ENCODE assay signal across 6 cellular contexts in genomic region chr17:62521295-62521694, GRCh38. TPM values are rescaled to one million over a fixed set of nuclear protein-coding genes. Genes with fewer than 3 reads are reported as not detected.
DNase-seq lines count a peak whose midpoint lies in the region; ATAC-seq, FAIRE-seq and TF ChIP-seq lines count a peak whose summit lies in the region.
"Not testable (repeated sequence)": the region's sequence is repeated elsewhere in the genome, so short reads cannot be mapped to it uniquely, and the experiment has no call there.

No MANE protein-coding gene starts in this region.

- not testable (repeated sequence) for DNase-seq in HCT116 (ENCODE audit: low read depth, low spot score); HEK293T (ENCODE audit: extremely low spot score); Panc1 (ENCODE audit: low read depth, low spot score); endodermal cell
- peak; percentile 14 for DNase-seq in HuH-7 (ENCODE audit: low spot score)
- peak; percentile 10 for DNase-seq in HepG2 (ENCODE audit: low spot score)

- not testable (repeated sequence) for H3K4me1 Mint-ChIP-seq in endodermal cell

- H3K4me1 ChIP-seq in HCT116 (ENCODE audit: control insufficient read depth in 1 of 2, insufficient read depth in 2 of 2, low read length in 2 of 2): peaks cover 8 to 16% of the 10 kb centered on the region in 2 experiments
- not testable (repeated sequence) for H3K4me1 ChIP-seq in Panc1 (ENCODE audit: control insufficient read depth, insufficient read depth, low read length); endodermal cell (ENCODE audit: control insufficient read depth, insufficient read depth, low read length); HepG2 (ENCODE audit: insufficient read depth, low read length)

- not testable (repeated sequence) for H3K9ac ChIP-seq in HCT116 (ENCODE audit: low read length); endodermal cell (ENCODE audit: extremely low read depth, low read length, poor library complexity, severe bottlenecking); HepG2 (ENCODE audit: insufficient read depth, low read depth, low read length)

- 97 to 100% methylated on average over 2 to 5 of the region's 5 CpGs for WGBS in endodermal cell (ENCODE audit: insufficient coverage in 1 of 2, insufficient read length in 1 of 2), 2 experiments
- 81% methylated on average over 5 of the region's 5 CpGs for WGBS in HepG2 (ENCODE audit: low lambda C conversion rate)

- H3K4me3 Mint-ChIP-seq in endodermal cell: not testable (repeated sequence)

- not testable (repeated sequence) for H3K27ac ChIP-seq in HCT116 (ENCODE audit: low read depth, low read length); Panc1 (ENCODE audit: low read length); endodermal cell (ENCODE audit: low read depth, low read length); HepG2 (ENCODE audit: extremely low read length, insufficient read depth, low read length)

- in situ Hi-C loops in Panc1 (cut with HindIII; ENCODE audit: low pct_unique_long_range_greater_than_20kb, low sequenced_read_pairs); HepG2 (cut with HindIII; ENCODE audit: extremely low pct_ligation_motif_present, low pct_unique_long_range_greater_than_20kb): not testable (repeated sequence)

- TF ChIP-seq EP300 in HepG2 (IDR thresholded peaks at IDR 0.05; ENCODE audit: low read depth in 2 of 2, low read length in 2 of 2); HepG2 (CRISPR knock-in tag; IDR thresholded peaks at IDR 0.05; ENCODE audit: borderline replicate concordance): not testable (repeated sequence)

- not testable (repeated sequence) for H4K20me1 ChIP-seq in HCT116 (ENCODE audit: insufficient read depth); HepG2 (ENCODE audit: insufficient read depth, low read length)

- H3K79me2 ChIP-seq in HCT116 (ENCODE audit: insufficient read depth, low read length) (peaks cover 29% of the 10 kb centered on the region), HepG2 (ENCODE audit: insufficient read depth, low read length) (peaks cover 29% of the 10 kb centered on the region)

- intact Hi-C loops in HCT116 (cut with micrococcal nuclease); Panc1 (cut with micrococcal nuclease; ENCODE audit: unreplicated experiment); HepG2 (cut with micrococcal nuclease; ENCODE audit: unreplicated experiment): not testable (repeated sequence)

- H3K9me2 ChIP-seq in HCT116 (ENCODE audit: insufficient read depth): not testable (repeated sequence)

- TF ChIP-seq POLR2A in HCT116 (IDR thresholded peaks at IDR 0.05; ENCODE audit: borderline replicate concordance, extremely low read depth, insufficient read depth, insufficient read length); HepG2 (IDR thresholded peaks at IDR 0.05; ENCODE audit: insufficient read depth in 1 of 2, low read depth in 2 of 2, low read length in 2 of 2): not testable (repeated sequence)

- not testable (repeated sequence) for H3K4me2 ChIP-seq in HCT116 (ENCODE audit: low read length); HepG2 (ENCODE audit: low read depth, low read length)

- RAD21 ChIA-PET in HCT116 (lab: Charles Lee; ENCODE audit: low non-redundant PET in 1 of 2, low total read pairs in 2 of 2, uncharacterized antibody in 2 of 2, unreplicated experiment in 2 of 2): not testable (repeated sequence)

- not testable (repeated sequence) for H3K27me3 Mint-ChIP-seq in endodermal cell (ENCODE audit: insufficient read depth)

- not testable (repeated sequence) for TF ChIP-seq CTCF in HCT116 (IDR thresholded peaks at IDR 0.05 in 2 of 3, conservative IDR thresholded peaks at IDR 0.05 in 1 of 3; ENCODE audit: borderline replicate concordance in 1 of 3, insufficient read depth in 1 of 3, low read depth in 2 of 3, low read length in 2 of 3); Panc1 (IDR thresholded peaks at IDR 0.05); endodermal cell (conservative IDR thresholded peaks at IDR 0.05); HepG2 (CRISPR knock-in tag; IDR thresholded peaks at IDR 0.05)

- H2AFZ ChIP-seq in HCT116 (ENCODE audit: low read depth, low read length, poor library complexity, severe bottlenecking); HepG2 (ENCODE audit: low read length): not testable (repeated sequence)

- FAIRE-seq in HepG2 (lab: Jason Lieb, UNC): not testable (repeated sequence)

- H3K4me3 ChIP-seq in HCT116 (replicated peaks in 1 of 2; ENCODE audit: low read depth in 1 of 2, low read length in 2 of 2); Panc1 (ENCODE audit: low read depth in 2 of 2, low read length in 2 of 2); endodermal cell (ENCODE audit: low read length); HepG2 (replicated peaks in 1 of 3; ENCODE audit: insufficient read depth in 1 of 3, low read depth in 2 of 3, low read length in 3 of 3): not testable (repeated sequence)

- POLR2A ChIA-PET in HCT116 (lab: Charles Lee); HEK293T (lab: Yijun Ruan, JAX); Panc1 (lab: Charles Lee); HepG2 (lab: Yijun Ruan, JAX): not testable (repeated sequence)

- H3K27me3 ChIP-seq in HCT116 (ENCODE audit: insufficient read depth, low read length); Panc1 (ENCODE audit: control insufficient read depth, insufficient read depth, low read length); endodermal cell (ENCODE audit: control insufficient read depth, insufficient read depth, low read length, poor library complexity, severe bottlenecking); HepG2 (ENCODE audit: control insufficient read depth in 1 of 2, insufficient read depth in 2 of 2, low read length in 2 of 2): not testable (repeated sequence)

- H3K27ac Mint-ChIP-seq in endodermal cell: peak overlapping the region; percentile 58

- not testable (repeated sequence) for H3K9me3 Mint-ChIP-seq in endodermal cell

- peaks cover 34% of the 10 kb centered on the region for H3K36me3 Mint-ChIP-seq in endodermal cell (ENCODE audit: low read depth)

- ATAC-seq in HCT116 (peak; percentile 86), Panc1 (peak; percentile 45; the same call in 1 of the 2 replicates), HepG2 (peak; percentile 83)

- CTCF ChIA-PET in HCT116 (lab: Charles Lee): interaction anchor here (1.2 kb wide), 1 partner anchor 32 kb away, joined by 3 read pairs; no protein-coding TSS in a partner anchor
- CTCF ChIA-PET in HEK293T (lab: Yijun Ruan, JAX); HepG2 (lab: Yijun Ruan, JAX; ENCODE audit: low intra/inter-chr PET ratio, low total read pairs): not testable (repeated sequence)
- CTCF ChIA-PET in Panc1 (lab: Charles Lee): interaction anchor here (0.7 kb wide), 1 partner anchor 28 kb away, joined by 4 read pairs; no protein-coding TSS in a partner anchor

- not testable (repeated sequence) for H3K9me3 ChIP-seq in HCT116 (ENCODE audit: control insufficient read depth in 1 of 2, insufficient read depth in 1 of 2, low read depth in 1 of 2, low read length in 2 of 2); Panc1 (ENCODE audit: control insufficient read depth, insufficient read depth, low read depth, low read length); endodermal cell (ENCODE audit: control insufficient read depth, low read length); HepG2 (ENCODE audit: low read length)

- not testable (repeated sequence) for BruUV-seq in HCT116 (replicated peaks; lab: Mats Ljungman, UMichigan); Panc1 (replicated peaks; lab: Mats Ljungman, UMichigan); HepG2 (replicated peaks; lab: Mats Ljungman, UMichigan)

- not testable (repeated sequence) for TF ChIP-seq RAD21 in HCT116 (IDR thresholded peaks at IDR 0.05; ENCODE audit: low read depth); HepG2 (CRISPR knock-in tag; IDR thresholded peaks at IDR 0.05)

- not testable (repeated sequence) for H3K36me3 ChIP-seq in HCT116 (ENCODE audit: control insufficient read depth in 1 of 2, insufficient read depth in 2 of 2, low read length in 2 of 2); Panc1 (ENCODE audit: control insufficient read depth, insufficient read depth, low read length)
- H3K36me3 ChIP-seq in endodermal cell (ENCODE audit: control insufficient read depth, insufficient read depth, low read length) (peaks cover 31% of the 10 kb centered on the region), HepG2 (replicated peaks in 1 of 2; ENCODE audit: control insufficient read depth in 1 of 2, insufficient read depth in 2 of 2, low read length in 2 of 2) (peaks cover 9 to 28% of the 10 kb centered on the region in 2 experiments; a peak in 3 of 5 replicates)

RNA-seq across cellular contexts. Expression of gene TLK2, which starts 42.7 kb away (rescaled TPM):
- total RNA-seq in HCT116 (2021; ENCODE audit: unreplicated experiment) (56.6 TPM), Panc1 (2021; ENCODE audit: unreplicated experiment) (54.6 TPM), endodermal cell (10 to 100 TPM; 76.2 to 89.2 TPM), HepG2 (2016; rRNA removed; fragmentation: Illumina TruSeq; extraction: Trizol) (58.7 and 64.6 TPM in 2 replicates)
- 50.6 and 56.2 TPM in 2 replicates for polyA plus RNA-seq in HCT116 (2012)
- 44.0 TPM for polyA plus RNA-seq in Panc1 (2012; ENCODE audit: insufficient read length)
- 49.8 TPM for polyA plus RNA-seq in endodermal cell (2013, experiment 1 of 2)
- polyA plus RNA-seq in endodermal cell (2013, experiment 2 of 2): 41.1 TPM
- total RNA-seq in HepG2 (2016; cell fraction: cytosol; rRNA removed; fragmentation: Illumina TruSeq; extraction: Trizol; ENCODE audit: low read depth): 34.5 and 37.0 TPM in 2 replicates
- total RNA-seq in HepG2 (2016; cell fraction: insoluble cytoplasmic fraction; rRNA removed; fragmentation: Illumina TruSeq; extraction: Trizol): 57.0 and 69.7 TPM in 2 replicates
- 52.6 and 60.1 TPM in 2 replicates for total RNA-seq in HepG2 (2016; cell fraction: membrane; rRNA removed; fragmentation: Illumina TruSeq; extraction: Trizol)
- 52.2 and 62.5 TPM in 2 replicates for total RNA-seq in HepG2 (2016; cell fraction: nucleus; rRNA removed; fragmentation: Illumina TruSeq; extraction: Trizol)
- 58.8 and 60.8 TPM in 2 replicates for polyA plus RNA-seq in HepG2 (2011; rRNA removed)
- polyA plus RNA-seq in HepG2 (2011; cell fraction: cytosol; rRNA removed): 34.3 and 44.3 TPM in 2 replicates
- polyA plus RNA-seq in HepG2 (2011; cell fraction: nucleus; rRNA removed): 34.8 and 35.7 TPM in 2 replicates
- 25.7 and 28.6 TPM in 2 replicates for polyA plus RNA-seq in HepG2 (2012)
- 8.7 and 9.3 TPM in 2 replicates for polyA plus RNA-seq in HepG2 (2016; cell fraction: cytosol; fragmentation: Illumina TruSeq; extraction: Trizol; ENCODE audit: low read depth)
- 47.4 and 53.6 TPM in 2 replicates for polyA plus RNA-seq in HepG2 (2016; cell fraction: insoluble cytoplasmic fraction; fragmentation: Illumina TruSeq; extraction: Trizol; ENCODE audit: low read depth)
- polyA plus RNA-seq in HepG2 (2016; cell fraction: membrane; fragmentation: Illumina TruSeq; extraction: Trizol; ENCODE audit: low read depth): 23.7 and 27.0 TPM in 2 replicates
- 36.7 and 42.8 TPM in 2 replicates for polyA plus RNA-seq in HepG2 (2016; cell fraction: nucleus; fragmentation: Illumina TruSeq; extraction: Trizol; ENCODE audit: insufficient read depth, low read depth)
- polyA minus RNA-seq in HepG2 (2011; rRNA and poly(A)+ RNA removed; ENCODE audit: low replicate concordance): 105 and 145 TPM in 2 replicates
- 50.6 and 60.3 TPM in 2 replicates for polyA minus RNA-seq in HepG2 (2011; cell fraction: cytosol; rRNA and poly(A)+ RNA removed)
- 101 and 125 TPM in 2 replicates for polyA minus RNA-seq in HepG2 (2011; cell fraction: nucleus; rRNA and poly(A)+ RNA removed)
